Comparison of ENCODE assay signal across 2 cellular contexts in the genomic region with DNA sequence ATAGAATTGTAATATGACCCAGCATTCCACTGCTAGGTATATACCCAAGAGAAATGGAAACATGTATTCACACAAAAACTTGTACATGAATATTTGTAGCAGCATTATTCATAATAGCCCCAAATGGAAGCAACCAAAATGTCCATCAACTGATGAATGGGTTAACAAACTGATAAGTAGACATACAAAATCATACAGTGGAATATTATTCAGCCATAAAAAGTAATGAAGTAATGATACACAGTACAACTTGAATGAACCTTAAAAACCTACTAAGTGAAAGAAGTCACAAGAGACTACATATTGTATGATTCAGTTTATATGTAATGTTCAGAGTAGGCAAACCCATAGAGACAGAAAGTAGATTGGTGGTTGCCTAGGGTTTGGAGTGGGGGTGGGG.
TF ChIP-seq lines count a peak whose summit lies in the region.

No MANE protein-coding gene starts in this region.

TF ChIP-seq in A549, 52 proteins besides CTCF, POLR2A, EP300 and RAD21:
- TF ChIP-seq ZFP36 (IDR thresholded peaks at IDR 0.05; ENCODE audit: borderline replicate concordance, partially characterized antibody) = no peak
- TF ChIP-seq PHF8 (IDR thresholded peaks at IDR 0.05; ENCODE audit: borderline replicate concordance, low read depth) = no peak
- no peak for TF ChIP-seq POLR2AphosphoS2 (conservative IDR thresholded peaks at IDR 0.05; ENCODE audit: low read length)
- TF ChIP-seq JUNB (IDR thresholded peaks at IDR 0.05) = no peak
- TF ChIP-seq, protein P1, sequence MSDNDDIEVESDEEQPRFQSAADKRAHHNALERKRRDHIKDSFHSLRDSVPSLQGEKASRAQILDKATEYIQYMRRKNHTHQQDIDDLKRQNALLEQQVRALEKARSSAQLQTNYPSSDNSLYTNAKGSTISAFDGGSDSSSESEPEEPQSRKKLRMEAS (IDR thresholded peaks at IDR 0.05) = no peak
- no peak for TF ChIP-seq FOXS1 (CRISPR knock-in tag; IDR thresholded peaks at IDR 0.05)
- no peak for TF ChIP-seq ZC3H11A (IDR thresholded peaks at IDR 0.05)
- TF ChIP-seq, protein P2, sequence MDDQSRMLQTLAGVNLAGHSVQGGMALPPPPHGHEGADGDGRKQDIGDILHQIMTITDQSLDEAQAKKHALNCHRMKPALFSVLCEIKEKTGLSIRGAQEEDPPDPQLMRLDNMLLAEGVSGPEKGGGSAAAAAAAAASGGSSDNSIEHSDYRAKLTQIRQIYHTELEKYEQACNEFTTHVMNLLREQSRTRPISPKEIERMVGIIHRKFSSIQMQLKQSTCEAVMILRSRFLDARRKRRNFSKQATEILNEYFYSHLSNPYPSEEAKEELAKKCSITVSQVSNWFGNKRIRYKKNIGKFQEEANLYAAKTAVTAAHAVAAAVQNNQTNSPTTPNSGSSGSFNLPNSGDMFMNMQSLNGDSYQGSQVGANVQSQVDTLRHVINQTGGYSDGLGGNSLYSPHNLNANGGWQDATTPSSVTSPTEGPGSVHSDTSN (IDR thresholded peaks at IDR 0.05) = no peak
- TF ChIP-seq CBX8 (IDR thresholded peaks at IDR 0.05) = no peak
- TF ChIP-seq RFX5 (IDR thresholded peaks at IDR 0.05) = no peak
- TF ChIP-seq ZSCAN20 (CRISPR knock-in tag; IDR thresholded peaks at IDR 0.05) = no peak
- no peak for TF ChIP-seq SMC3 (IDR thresholded peaks at IDR 0.05)
- no peak for TF ChIP-seq HDAC2 (IDR thresholded peaks at IDR 0.05)
- TF ChIP-seq ZNF302 (CRISPR knock-in tag; IDR thresholded peaks at IDR 0.05) = no peak
- TF ChIP-seq ESRRA (IDR thresholded peaks at IDR 0.05; ENCODE audit: borderline replicate concordance, low read length) = no peak
- no peak for TF ChIP-seq CEBPB (IDR thresholded peaks at IDR 0.05)
- TF ChIP-seq CHD2 (IDR thresholded peaks at IDR 0.05; ENCODE audit: low read length, partially characterized antibody) = no peak
- TF ChIP-seq CBX2 (IDR thresholded peaks at IDR 0.05; ENCODE audit: borderline replicate concordance, low read depth) = no peak

TF ChIP-seq in K562, 482 proteins besides CTCF, POLR2A, EP300 and RAD21:
- TF ChIP-seq YBX1 (IDR thresholded peaks at IDR 0.05) = no peak
- TF ChIP-seq ADNP (tag; IDR thresholded peaks at IDR 0.05) = no peak
- peak; percentile 23 for TF ChIP-seq ZNF146 (CRISPR knock-in tag; IDR thresholded peaks at IDR 0.05; ENCODE audit: unreplicated experiment)
- no peak for TF ChIP-seq KDM2B (CRISPR knock-in tag; IDR thresholded peaks at IDR 0.05)
- TF ChIP-seq ZNF311 (CRISPR knock-in tag; IDR thresholded peaks at IDR 0.05) = no peak
- TF ChIP-seq FOXK1 (CRISPR knock-in tag; IDR thresholded peaks at IDR 0.05; ENCODE audit: borderline replicate concordance) = no peak
- TF ChIP-seq ZNF24 (IDR thresholded peaks at IDR 0.05) = peak; percentile 73
